12 cellular contexts compared by ENCODE assay signal in the genomic region with DNA sequence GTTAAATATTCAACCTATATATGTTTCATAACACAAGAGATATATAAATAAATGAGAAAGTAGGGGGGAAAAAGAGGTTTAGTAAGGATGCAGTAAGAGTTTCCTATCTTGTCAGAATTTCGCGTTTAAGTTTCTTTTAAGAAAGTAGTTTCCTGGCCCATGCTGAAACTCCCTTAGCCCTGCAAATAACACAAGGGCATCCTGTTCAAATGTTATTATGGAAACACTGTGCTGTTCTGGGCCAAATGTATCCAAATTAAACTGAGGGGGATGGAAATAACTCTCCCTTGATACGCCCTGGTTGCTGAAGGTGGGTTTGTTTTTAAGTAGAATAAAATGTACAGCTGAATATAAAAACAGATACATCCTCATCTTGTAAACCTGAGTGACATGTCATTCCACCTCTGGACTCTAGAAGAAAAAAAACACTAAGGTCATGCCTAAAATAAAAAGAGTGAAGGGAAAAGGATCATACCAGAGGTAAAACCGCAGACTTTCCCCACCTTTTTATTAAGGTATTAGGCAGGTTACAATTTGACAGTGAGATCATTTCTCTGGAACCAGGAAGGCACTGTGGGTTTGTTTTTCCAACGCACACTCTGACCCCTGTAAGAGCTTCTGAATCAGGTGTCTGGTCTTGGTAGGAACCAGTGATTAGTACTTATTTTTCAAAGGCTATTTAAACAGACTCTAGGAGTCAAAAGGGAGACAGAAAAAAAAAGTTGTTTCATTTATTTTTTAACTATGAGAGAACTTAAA. TPM values are rescaled to one million over a fixed set of nuclear protein-coding genes. Genes with fewer than 3 reads are reported as not detected.
A peak's percentile ranks its signal among the peaks of the same experiment; 100 is the strongest.
DNase-seq lines count a peak whose midpoint lies in the region; ATAC-seq and TF ChIP-seq lines count a peak whose summit lies in the region.
"Had no signal": no experiment of that assay in that cellular context is flagged by ENCODE, and none has a peak within 500 bp of the region (broad histone marks: within the 10 kb centered on the region; RNA-seq: fewer than 3 reads in every experiment).

No MANE protein-coding gene starts in this region.

- peaks cover 97% of the 10 kb centered on the region for H3K4me1 Mint-ChIP-seq in activated T-cell treated with anti-CD3 and anti-CD28 coated beads, Interleukin-2, amount 50 U/mL, for 4 hours (ENCODE audit: low read depth)

- H3K27me3 Mint-ChIP-seq in activated T-cell treated with anti-CD3 and anti-CD28 coated beads, Interleukin-2, amount 50 U/mL, for 4 hours (ENCODE audit: low read depth) = no peaks in the 10 kb centered on the region

- no peak overlapping the region for H2AFZ ChIP-seq in SU-DHL-6 (ENCODE audit: low read depth, low read length, severe bottlenecking)

- TF ChIP-seq EP300 in gastroesophageal sphincter (IDR thresholded peaks at IDR 0.05) (no peak), suprapubic skin (IDR thresholded peaks at IDR 0.05) (no peak)

- H3K27me3 ChIP-seq in SU-DHL-6 (ENCODE audit: low read length) (no peaks in the 10 kb centered on the region), gastroesophageal sphincter (no peaks in the 10 kb centered on the region), suprapubic skin (no peaks in the 10 kb centered on the region)
- H3K27me3 ChIP-seq: cardiac muscle cell had no signal

- 51 to 57% methylated on average over 4 to 5 of the region's 5 CpGs for WGBS in gastroesophageal sphincter (ENCODE audit: low coverage in 1 of 2), 2 donors
- 67% methylated on average over 5 of the region's 5 CpGs for WGBS in suprapubic skin

- H3K4me3 Mint-ChIP-seq in activated T-cell treated with anti-CD3 and anti-CD28 coated beads, Interleukin-2, amount 50 U/mL, for 4 hours = peak overlapping the region; percentile 60

- no peak overlapping the region for H3K4me2 ChIP-seq in SU-DHL-6 (ENCODE audit: low read depth, low read length, poor library complexity, severe bottlenecking)

- peaks cover 100% of the 10 kb centered on the region for H3K79me2 ChIP-seq in SU-DHL-6 (ENCODE audit: insufficient read depth, low read length)

- peaks cover 52% of the 10 kb centered on the region for H3K36me3 Mint-ChIP-seq in activated T-cell treated with anti-CD3 and anti-CD28 coated beads, Interleukin-2, amount 50 U/mL, for 4 hours (ENCODE audit: insufficient read depth)

- H4K20me1 ChIP-seq in SU-DHL-6 (ENCODE audit: low read depth, low read length) = peaks cover 35% of the 10 kb centered on the region

- no peak for TF ChIP-seq POLR2A in gastroesophageal sphincter (IDR thresholded peaks at IDR 0.05)
- TF ChIP-seq POLR2A in suprapubic skin (IDR thresholded peaks at IDR 0.05) = no peak

- H3K9me2 ChIP-seq in SU-DHL-6 (replicated peaks; ENCODE audit: insufficient read depth, low read length) = no peaks in the 10 kb centered on the region

- H3K4me1 ChIP-seq in gastroesophageal sphincter = peaks cover 15 to 68% (median 15%) of the 10 kb centered on the region in 3 donors
- H3K4me1 ChIP-seq in suprapubic skin = peaks cover 31% of the 10 kb centered on the region

- H3K4me3 ChIP-seq in SU-DHL-6 (ENCODE audit: insufficient read depth, low read length, poor library complexity, severe bottlenecking) = no peak overlapping the region
- H3K4me3 ChIP-seq in gastroesophageal sphincter = no peak overlapping the region
- no peak overlapping the region for H3K4me3 ChIP-seq in suprapubic skin
- H3K4me3 ChIP-seq: cardiac muscle cell had no signal

- peaks cover 23% of the 10 kb centered on the region for H3K36me3 ChIP-seq in SU-DHL-6 (ENCODE audit: low read length)
- H3K36me3 ChIP-seq in gastroesophageal sphincter = no peaks in the 10 kb centered on the region
- no peaks in the 10 kb centered on the region for H3K36me3 ChIP-seq in suprapubic skin
- H3K36me3 ChIP-seq: cardiac muscle cell had no signal

- no peak overlapping the region for H3K9ac ChIP-seq in SU-DHL-6 (ENCODE audit: low read length)

- H3K9me3 Mint-ChIP-seq in activated T-cell treated with anti-CD3 and anti-CD28 coated beads, Interleukin-2, amount 50 U/mL, for 4 hours = no peaks in the 10 kb centered on the region

- no peaks in the 10 kb centered on the region for H3K9me3 ChIP-seq in SU-DHL-6 (ENCODE audit: insufficient read depth, low read length)
- no peaks in the 10 kb centered on the region for H3K9me3 ChIP-seq in gastroesophageal sphincter
- no peaks in the 10 kb centered on the region for H3K9me3 ChIP-seq in suprapubic skin

- H3K27ac ChIP-seq in SU-DHL-6 (ENCODE audit: low read depth, low read length) = peak overlapping the region; percentile 27; the same call in 1 of the 2 replicates
- peak overlapping the region in 3 of 4 donors; percentile 16 to 56 (median 51) for H3K27ac ChIP-seq in gastroesophageal sphincter
- peak overlapping the region; percentile 6 for H3K27ac ChIP-seq in suprapubic skin
- H3K27ac ChIP-seq: cardiac muscle cell had no signal

- no peak for TF ChIP-seq CTCF in SU-DHL-6 (IDR thresholded peaks at IDR 0.05; ENCODE audit: insufficient read depth, low read length, poor library complexity, severe bottlenecking)
- TF ChIP-seq CTCF in gastroesophageal sphincter (IDR thresholded peaks at IDR 0.05) = no peak
- TF ChIP-seq CTCF in suprapubic skin (IDR thresholded peaks at IDR 0.05) = no peak

- DNase-seq in activated T-cell treated with anti-CD3 and anti-CD28 coated beads, Interleukin-2, amount 50 U/mL, for 4 hours = peak; percentile 33
- no peak for DNase-seq in activated T-cell treated with anti-CD3 and anti-CD28 coated beads, Interleukin-2, amount 50 U/mL, for 1 hour
- DNase-seq in suprapubic skin (ENCODE audit: low spot score in 2 of 2) = no peak
- DNase-seq in NCI-H1417 (lab: John Stamatoyannopoulos, UW) = no peak
- DNase-seq in dedifferentiated amniotic fluid mesenchymal stem cell (ENCODE audit: extremely low spot score) = no peak
- DNase-seq: DMS79 treated with DMSO at 0.1 percent for 48 hours; mammary epithelial cell; stimulated activated CD4-positive, alpha-beta T cell treated with anti-CD3 and anti-CD28 coated beads, Interleukin-12 subunit alpha, Interleukin-12 subunit beta, amount 100 ng/mL, for 4 hours had no signal

- ATAC-seq in activated T-cell treated with anti-CD3 and anti-CD28 coated beads, Interleukin-2, amount 50 U/mL, for 4 hours = peak; percentile 8 to 28
- no peak for ATAC-seq in gastroesophageal sphincter
- no peak for ATAC-seq in HG03108 (IDR thresholded peaks at IDR 0.05; ENCODE audit: unreplicated experiment)

- H3F3A ChIP-seq in SU-DHL-6 (ENCODE audit: insufficient read depth) = peaks cover 19% of the 10 kb centered on the region; the same call in 1 of the 2 replicates

RNA-seq across cellular contexts. Expression of a gene that starts 16.7 kb away (rescaled TPM):
- 10 to 100 TPM; 45.0 to 71.4 (median 66.6) TPM for total RNA-seq in activated T-cell treated with anti-CD3 and anti-CD28 coated beads, Interleukin-2, amount 50 U/mL, for 4 hours
- 10 to 100 TPM; 31.2 to 41.7 (median 32.7) TPM for total RNA-seq in gastroesophageal sphincter
- total RNA-seq in suprapubic skin = 10 to 100 TPM; 10.7 to 37.3 (median 24.2) TPM

Comparison
In these comparisons a context has a peak if more than half of its experiments do, and no peak if none do; other contexts are left out.
1. ATAC-seq: peak in activated T-cell treated with anti-CD3 and anti-CD28 coated beads, Interleukin-2, amount 50 U/mL, for 4 hours (2 of 2); none in gastroesophageal sphincter (single experiment) and HG03108 (single experiment).
2. Peak in every context shown above with its lines, with median percentiles within 50 percentile points of each other: H3K27ac ChIP-seq.